ENCODE assay signal across 2 cellular contexts in genomic region chr11:121298770-121299169, GRCh38.
TF ChIP-seq lines count a peak whose summit lies in the region.

No MANE protein-coding gene starts in this region.

TF ChIP-seq in A549, 52 proteins besides CTCF, POLR2A, EP300 and RAD21 (continued from another document):
- no peak for TF ChIP-seq MAX (IDR thresholded peaks at IDR 0.05)
- TF ChIP-seq HOXB13 (CRISPR knock-in tag; IDR thresholded peaks at IDR 0.05; ENCODE audit: low read depth), result no peak
- no peak for TF ChIP-seq CBX8 (IDR thresholded peaks at IDR 0.05)
- TF ChIP-seq RARB (CRISPR knock-in tag; IDR thresholded peaks at IDR 0.05), result no peak
- no peak for TF ChIP-seq HMGXB4 (CRISPR knock-in tag; IDR thresholded peaks at IDR 0.05; ENCODE audit: borderline replicate concordance)
- TF ChIP-seq SREBF2 (IDR thresholded peaks at IDR 0.05), result no peak
- no peak for TF ChIP-seq HES2 (IDR thresholded peaks at IDR 0.05)
- TF ChIP-seq EHMT2 (IDR thresholded peaks at IDR 0.05; ENCODE audit: low read depth), result no peak
- TF ChIP-seq MAZ (IDR thresholded peaks at IDR 0.05; ENCODE audit: borderline replicate concordance, low read depth, low read length), result no peak

TF ChIP-seq in GM23338, 12 proteins besides CTCF, POLR2A, EP300 and RAD21 (continued from another document):
- TF ChIP-seq ZNF462 (CRISPR knock-in tag; IDR thresholded peaks at IDR 0.05) (no peak), ETS1 (IDR thresholded peaks at IDR 0.05) (no peak), ZNF114 (CRISPR knock-in tag; IDR thresholded peaks at IDR 0.05) (no peak), CREB1 (CRISPR knock-in tag; IDR thresholded peaks at IDR 0.05; ENCODE audit: low read depth) (no peak), NANOG (IDR thresholded peaks at IDR 0.05; ENCODE audit: borderline replicate concordance) (no peak), EZH2 (IDR thresholded peaks at IDR 0.05; ENCODE audit: low read depth, unreplicated experiment) (no peak), POLR2AphosphoS5 (IDR thresholded peaks at IDR 0.05; ENCODE audit: low read depth) (no peak), ZNF331 (CRISPR knock-in tag; IDR thresholded peaks at IDR 0.05; ENCODE audit: low read depth) (no peak), EZH2phosphoT487 (IDR thresholded peaks at IDR 0.05; ENCODE audit: unreplicated experiment) (no peak), JUNB (IDR thresholded peaks at IDR 0.05; ENCODE audit: unreplicated experiment) (no peak)
